9 cellular contexts compared by ENCODE assay signal in genomic region chr4:4182835-4183568, GRCh38. TPM values are rescaled to one million over a fixed set of nuclear protein-coding genes. Genes with fewer than 3 reads are reported as not detected.
DNase-seq lines count a peak whose midpoint lies in the region; ATAC-seq and TF ChIP-seq lines count a peak whose summit lies in the region.
"Had no signal": no experiment of that assay in that cellular context is flagged by ENCODE, and none has a peak within 500 bp of the region (broad histone marks: within the 10 kb centered on the region; RNA-seq: fewer than 3 reads in every experiment).

No MANE protein-coding gene starts in this region.

- TF ChIP-seq CTCF in GM20000 (IDR thresholded peaks at IDR 0.05; ENCODE audit: extremely low read depth, missing control alignments) = peak; percentile 72

- no peak for ATAC-seq in activated CD8-positive, alpha-beta T cell treated with anti-CD3 and anti-CD28 coated beads, Interleukin-2, amount 10 ng/mL, durations not matched to agents 7 days and 5 days
- ATAC-seq in HG02970 (IDR thresholded peaks at IDR 0.05; ENCODE audit: low FRiP score, unreplicated experiment) = no peak

- no peaks in the 10 kb centered on the region for H3K9me3 Mint-ChIP-seq in activated CD8-positive, alpha-beta T cell treated with anti-CD3 and anti-CD28 coated beads, Interleukin-2, amount 10 ng/mL, durations not matched to agents 7 days and 5 days (ENCODE audit: insufficient read depth)

- H3K27ac Mint-ChIP-seq in activated CD8-positive, alpha-beta T cell treated with anti-CD3 and anti-CD28 coated beads, Interleukin-2, amount 10 ng/mL, durations not matched to agents 7 days and 5 days = no peak overlapping the region

- POLR2A ChIA-PET in activated CD8-positive, alpha-beta T cell treated with anti-CD3 and anti-CD28 coated beads, Interleukin-2, amount 10 ng/mL, durations not matched to agents 7 days and 5 days (lab: Charles Lee) = no interaction called here

- CTCF ChIA-PET in activated CD8-positive, alpha-beta T cell treated with anti-CD3 and anti-CD28 coated beads, Interleukin-2, amount 10 ng/mL, durations not matched to agents 7 days and 5 days (lab: Charles Lee) = interaction anchor here (0.7 to 1.4 kb wide), 11 partner anchors 8 to 152 kb away, joined by 3 to 10 read pairs (median 3); no protein-coding TSS in a partner anchor

- no peaks in the 10 kb centered on the region for H3K4me1 Mint-ChIP-seq in activated CD8-positive, alpha-beta T cell treated with anti-CD3 and anti-CD28 coated beads, Interleukin-2, amount 10 ng/mL, durations not matched to agents 7 days and 5 days (ENCODE audit: low read depth)

- H3K4me3 Mint-ChIP-seq in activated CD8-positive, alpha-beta T cell treated with anti-CD3 and anti-CD28 coated beads, Interleukin-2, amount 10 ng/mL, durations not matched to agents 7 days and 5 days = no peak overlapping the region

- H3K27me3 Mint-ChIP-seq in activated CD8-positive, alpha-beta T cell treated with anti-CD3 and anti-CD28 coated beads, Interleukin-2, amount 10 ng/mL, durations not matched to agents 7 days and 5 days (ENCODE audit: low read depth) = peaks cover 15% of the 10 kb centered on the region

- DNase-seq in DMS 273 (lab: John Stamatoyannopoulos, UW; ENCODE audit: unreplicated experiment) (peak; percentile 26), DMS 273 treated with DMSO at 0.1 percent for 48 hours (lab: John Stamatoyannopoulos, UW) (no peak), GM20000 (ENCODE audit: low spot score) (peak; percentile 31), islet precursor cell (peak; percentile 69), NCI-H2171 treated with DMSO at 0.1 percent for 48 hours (lab: John Stamatoyannopoulos, UW) (no peak), GDM1 (lab: John Stamatoyannopoulos, UW) (no peak)
- DNase-seq in activated CD8-positive, alpha-beta T cell treated with anti-CD3 and anti-CD28 coated beads, Interleukin-2, amount 10 ng/mL, durations not matched to agents 7 days and 5 days = peak; percentile 53

- no peaks in the 10 kb centered on the region for H3K36me3 Mint-ChIP-seq in activated CD8-positive, alpha-beta T cell treated with anti-CD3 and anti-CD28 coated beads, Interleukin-2, amount 10 ng/mL, durations not matched to agents 7 days and 5 days (ENCODE audit: low read depth)

RNA-seq across cellular contexts. Expression of gene OTOP1, which starts 43.7 kb away (rescaled TPM):
- not detected for total RNA-seq in activated CD8-positive, alpha-beta T cell treated with anti-CD3 and anti-CD28 coated beads, Interleukin-2, amount 10 ng/mL, durations not matched to agents 7 days and 5 days
- total RNA-seq: T-helper 1 cell treated with Interleukin-12 subunit alpha and Interleukin-12 subunit beta and Interleukin-4 antibody, amounts not matched to agents 30 ng/mL and 1 ng/mL, for 36 hours had no signal

Comparison
In these comparisons a context has a peak if more than half of its experiments do, and no peak if none do; other contexts are left out.
1. DNase-seq: peak in DMS 273 (single experiment), GM20000 (single experiment), activated CD8-positive, alpha-beta T cell treated with anti-CD3 and anti-CD28 coated beads, Interleukin-2, amount 10 ng/mL, durations not matched to agents 7 days and 5 days (single experiment) and islet precursor cell (single experiment); none in DMS 273 treated with DMSO at 0.1 percent for 48 hours (single experiment), NCI-H2171 treated with DMSO at 0.1 percent for 48 hours (single experiment) and GDM1 (single experiment).